In the genomic region with DNA sequence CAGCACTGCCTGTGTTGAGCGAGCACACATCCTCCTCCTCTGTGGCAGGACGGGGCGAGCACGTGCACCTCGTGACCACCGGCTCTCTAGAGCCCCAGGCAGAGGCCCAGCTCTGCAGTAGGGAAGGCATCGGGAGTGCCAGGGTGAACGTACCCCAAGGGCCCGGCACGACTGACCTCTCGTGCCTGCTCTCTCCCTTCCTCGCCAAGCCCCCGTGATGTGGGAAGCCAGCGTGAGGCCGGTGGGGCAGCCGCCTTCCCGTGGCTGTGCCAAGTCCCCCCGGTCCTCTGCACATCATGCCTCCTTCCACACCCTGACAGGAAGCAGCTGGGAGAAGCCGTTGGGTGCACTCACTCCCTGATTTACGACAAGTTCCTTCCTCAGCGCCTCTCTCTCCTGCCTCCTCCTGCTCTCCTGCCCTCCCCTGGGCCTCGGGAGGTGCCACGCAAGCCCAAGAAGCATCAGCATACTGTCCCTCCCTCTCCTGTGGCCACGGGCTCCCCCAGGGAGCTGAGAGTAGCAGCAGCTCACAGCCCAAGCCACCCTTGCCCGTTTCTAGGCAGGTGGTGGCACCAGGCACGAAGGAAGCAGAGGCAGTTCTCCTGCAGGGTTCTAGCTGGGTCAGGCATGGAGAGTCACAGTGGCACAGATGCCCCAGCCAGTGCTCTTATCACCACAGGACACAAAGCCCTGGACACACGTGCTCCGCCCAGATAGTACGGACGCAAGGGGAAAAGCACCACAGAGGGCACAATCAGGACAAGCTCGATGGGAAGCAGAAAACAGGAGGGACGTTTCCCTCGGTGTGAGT, we compare ENCODE assay signal across 10 cellular contexts. TPM values are rescaled to one million over a fixed set of nuclear protein-coding genes. Genes with fewer than 3 reads are reported as not detected.
A peak's percentile ranks its signal among the peaks of the same experiment; 100 is the strongest.
DNase-seq lines count a peak whose midpoint lies in the region; ATAC-seq and TF ChIP-seq lines count a peak whose summit lies in the region.
"Had no signal": no experiment of that assay in that cellular context is flagged by ENCODE, and none has a peak within 500 bp of the region (broad histone marks: within the 10 kb centered on the region; RNA-seq: fewer than 3 reads in every experiment).

No MANE protein-coding gene starts in this region.

- H3K4me1 Mint-ChIP-seq in glutamatergic neuron (ENCODE audit: low read depth, unreplicated experiment), result peaks cover 27% of the 10 kb centered on the region

- H3K9me3 ChIP-seq in HEK293 (ENCODE audit: control insufficient read depth, insufficient read depth, low read depth, low read length) (no peaks in the 10 kb centered on the region), spleen (peaks cover 0 to 5% (median 0%) of the 10 kb centered on the region in 8 donors), WERI-Rb-1 (ENCODE audit: severe bottlenecking) (no peaks in the 10 kb centered on the region)

- TF ChIP-seq POLR2A in spleen (IDR thresholded peaks at IDR 0.05) (no peak), GM18505 (IDR thresholded peaks at IDR 0.05; ENCODE audit: borderline replicate concordance, extremely low read depth, insufficient read depth, insufficient read length) (no peak)

- POLR2A ChIA-PET in HEK293 (lab: Yijun Ruan, JAX), result no interaction called here

- H3K9me3 Mint-ChIP-seq in glutamatergic neuron (ENCODE audit: unreplicated experiment), result peaks cover 13% of the 10 kb centered on the region

- intact Hi-C loops in spleen (cut with DNase I; ENCODE audit: low total_unique reads), result no loop called here

- peaks cover 0 to 16% of the 10 kb centered on the region in 2 experiments; a peak in 1 of 3 replicates for H3K36me3 ChIP-seq in HEK293 (ENCODE audit: control insufficient read depth in 2 of 2, insufficient read depth in 1 of 2, low read length in 2 of 2)
- H3K36me3 ChIP-seq in spleen, result peaks cover 0 to 38% (median 16%) of the 10 kb centered on the region in 6 donors
- peaks cover 9% of the 10 kb centered on the region for H3K36me3 ChIP-seq in WERI-Rb-1

- H3K27me3 ChIP-seq in spleen (replicated peaks in 1 of 7) (no peaks in the 10 kb centered on the region), WERI-Rb-1 (ENCODE audit: insufficient read depth, low read depth, severe bottlenecking) (no peaks in the 10 kb centered on the region)
- H3K27me3 ChIP-seq: ascending aorta had no signal

- peaks cover 12% of the 10 kb centered on the region for H3K36me3 Mint-ChIP-seq in glutamatergic neuron (ENCODE audit: unreplicated experiment)

- WGBS in spleen, 5 donors, result 14 to 22% (median 18%) methylated on average over 16 to 33 of the region's 33 CpGs

- H3K4me3 ChIP-seq in HEK293 (ENCODE audit: low read depth, low read length), result no peak overlapping the region
- H3K4me3 ChIP-seq in spleen, result peak overlapping the region in 1 of 8 donors; percentile 37
- H3K4me3 ChIP-seq in WERI-Rb-1 (ENCODE audit: low read depth, low read length), result no peak overlapping the region
- H3K4me3 ChIP-seq: ascending aorta had no signal

- no peaks in the 10 kb centered on the region for H3K4me1 ChIP-seq in HEK293 (ENCODE audit: control insufficient read depth, insufficient read depth, low read length)
- peaks cover 16 to 84% (median 46%) of the 10 kb centered on the region in 6 donors for H3K4me1 ChIP-seq in spleen

- in situ Hi-C loops in GM13977 (cut with MboI; ENCODE audit: low pct_unique_long_range_greater_than_20kb, low sequenced_read_pairs, unreplicated experiment), result no loop called here

- H3K4me3 Mint-ChIP-seq in glutamatergic neuron (ENCODE audit: unreplicated experiment), result no peak overlapping the region

- H3K27me3 Mint-ChIP-seq in glutamatergic neuron (ENCODE audit: unreplicated experiment), result peaks cover 10% of the 10 kb centered on the region

- TF ChIP-seq CTCF in HEK293 (tag by site-specific recombination; IDR thresholded peaks at IDR 0.05) (no peak), glutamatergic neuron (IDR thresholded peaks at IDR 0.05; ENCODE audit: partially characterized antibody, unreplicated experiment) (no peak), spleen (IDR thresholded peaks at IDR 0.05 in 8 of 11, conservative IDR thresholded peaks at IDR 0.05 in 3 of 11) (no peak), WERI-Rb-1 (IDR thresholded peaks at IDR 0.05; ENCODE audit: low read depth, low read length) (no peak), GM13977 (IDR thresholded peaks at IDR 0.05; ENCODE audit: extremely low read depth, insufficient read depth, missing control alignments) (no peak)

- DNase-seq in SHP77 (lab: John Stamatoyannopoulos, UW) (peak; percentile 78 to 80), glutamatergic neuron (no peak), spleen (peak; percentile 85), WERI-Rb-1 (no peak), GM13977 (ENCODE audit: low spot score) (no peak)
- DNase-seq: NCI-H2107 had no signal

- ATAC-seq in GM18505 (IDR thresholded peaks at IDR 0.05; ENCODE audit: unreplicated experiment) (no peak), GM18858 (IDR thresholded peaks at IDR 0.05; ENCODE audit: unreplicated experiment) (no peak)

- CTCF ChIA-PET in HEK293 (lab: Yijun Ruan, JAX), result interaction anchor here (1.4 kb wide), 1 partner anchor 130 kb away, joined by 3 read pairs; no protein-coding TSS in a partner anchor

- H3K27ac ChIP-seq in HEK293 (ENCODE audit: extremely low read depth, low read depth, low read length), result no peak overlapping the region
- H3K27ac ChIP-seq in spleen, result peak overlapping the region in 7 of 8 donors; percentile 29 to 75 (median 67)
- H3K27ac ChIP-seq in WERI-Rb-1, result no peak overlapping the region
- H3K27ac ChIP-seq: ascending aorta had no signal

- H3K27ac Mint-ChIP-seq in glutamatergic neuron (ENCODE audit: unreplicated experiment), result peak overlapping the region; percentile 62

TF ChIP-seq in HEK293, 187 proteins besides CTCF, POLR2A, EP300 and RAD21:
- no peak for TF ChIP-seq ZNF202 (tag by site-specific recombination; IDR thresholded peaks at IDR 0.05; ENCODE audit: borderline replicate concordance)
- no peak for TF ChIP-seq ZNF266 (tag by site-specific recombination; IDR thresholded peaks at IDR 0.05; ENCODE audit: low read depth)
- TF ChIP-seq, protein P1, sequence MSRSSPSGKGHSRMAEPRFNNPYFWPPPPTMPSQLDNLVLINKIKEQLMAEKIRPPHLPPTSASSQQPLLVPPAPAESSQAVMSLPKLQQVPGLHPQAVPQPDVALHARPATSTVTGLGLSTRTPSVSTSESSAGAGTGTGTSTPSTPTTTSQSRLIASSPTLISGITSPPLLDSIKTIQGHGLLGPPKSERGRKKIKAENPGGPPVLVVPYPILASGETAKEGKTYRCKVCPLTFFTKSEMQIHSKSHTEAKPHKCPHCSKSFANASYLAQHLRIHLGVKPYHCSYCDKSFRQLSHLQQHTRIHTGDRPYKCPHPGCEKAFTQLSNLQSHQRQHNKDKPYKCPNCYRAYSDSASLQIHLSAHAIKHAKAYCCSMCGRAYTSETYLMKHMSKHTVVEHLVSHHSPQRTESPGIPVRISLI (tag by site-specific recombination; IDR thresholded peaks at IDR 0.05), result no peak
- TF ChIP-seq ZNF629 (tag by site-specific recombination; IDR thresholded peaks at IDR 0.05), result no peak
- TF ChIP-seq ZIC2 (tag by site-specific recombination; IDR thresholded peaks at IDR 0.05), result peak; percentile 79
- 0 out of 2 replicates have a peak, but pooled peaks have one; percentile 41 for TF ChIP-seq GLIS1 (tag by site-specific recombination; IDR thresholded peaks at IDR 0.05)
- TF ChIP-seq ZBTB20 (tag by site-specific recombination; IDR thresholded peaks at IDR 0.05), result no peak
- no peak for TF ChIP-seq ZNF610 (tag by site-specific recombination; IDR thresholded peaks at IDR 0.05; ENCODE audit: borderline replicate concordance)
- TF ChIP-seq SCRT1 (tag by site-specific recombination; IDR thresholded peaks at IDR 0.05; ENCODE audit: borderline replicate concordance), result no peak
- TF ChIP-seq ZNF223 (tag by site-specific recombination; IDR thresholded peaks at IDR 0.05), result no peak
- TF ChIP-seq, protein P2, sequence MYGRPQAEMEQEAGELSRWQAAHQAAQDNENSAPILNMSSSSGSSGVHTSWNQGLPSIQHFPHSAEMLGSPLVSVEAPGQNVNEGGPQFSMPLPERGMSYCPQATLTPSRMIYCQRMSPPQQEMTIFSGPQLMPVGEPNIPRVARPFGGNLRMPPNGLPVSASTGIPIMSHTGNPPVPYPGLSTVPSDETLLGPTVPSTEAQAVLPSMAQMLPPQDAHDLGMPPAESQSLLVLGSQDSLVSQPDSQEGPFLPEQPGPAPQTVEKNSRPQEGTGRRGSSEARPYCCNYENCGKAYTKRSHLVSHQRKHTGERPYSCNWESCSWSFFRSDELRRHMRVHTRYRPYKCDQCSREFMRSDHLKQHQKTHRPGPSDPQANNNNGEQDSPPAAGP (tag by site-specific recombination; IDR thresholded peaks at IDR 0.05), result peak; percentile 74; the same call in 1 of the 2 replicates

RNA-seq across cellular contexts. Expression of a gene that starts 47.0 kb away (rescaled TPM):
- total RNA-seq in glutamatergic neuron (ENCODE audit: unreplicated experiment), result 0.15 TPM
- total RNA-seq in spleen, result 1 to 10 TPM in 6 of 7 donors, under 1 TPM in 1; 0.97 to 3.4 (median 1.9) TPM
- polyA plus RNA-seq in spleen, result 1 to 10 TPM in 1 of 3 donors, under 1 TPM in 2; 0.20 to 1.6 (median 0.57) TPM
- total RNA-seq: ascending aorta had no signal

Comparison
In these comparisons a context has a peak if more than half of its experiments do, and no peak if none do; other contexts are left out.
1. H3K27ac ChIP-seq: peak in spleen (7 of 8); none in HEK293 (single experiment) and WERI-Rb-1 (single experiment).
2. DNase-seq: peak in SHP77 (2 of 2) and spleen (single experiment); none in glutamatergic neuron (single experiment), WERI-Rb-1 (single experiment) and GM13977 (single experiment).